ENCODE assay signal across 8 cellular contexts in genomic region chr21:28991861-28992525, GRCh38. TPM values are rescaled to one million over a fixed set of nuclear protein-coding genes. Genes with fewer than 3 reads are reported as not detected.
DNase-seq lines count a peak whose midpoint lies in the region; ATAC-seq lines count a peak whose summit lies in the region.

No MANE protein-coding gene starts in this region.

- peak overlapping the region; percentile 95 for H3K27ac Mint-ChIP-seq in activated T-helper 2 cell treated with anti-CD3 and anti-CD28 coated beads, Interferon-gamma antibody, Interleukin-2, Interleukin-4, amounts not matched to agents 10 μg/mL and 5 μg/mL and 100 μg/mL, durations not matched to agents 14 hours and 24 hours and 36 hours
- peak overlapping the region; percentile 97 for H3K27ac Mint-ChIP-seq in stimulated activated effector memory CD8-positive, alpha-beta T cell treated with anti-CD3 and anti-CD28 coated beads, Interleukin-12 subunit alpha, Interleukin-12 subunit beta, amount 100 ng/mL, for 72 hours

- no peaks in the 10 kb centered on the region for H3K36me3 ChIP-seq in iPS-15b (ENCODE audit: control insufficient read depth, insufficient read depth, low read length)

- peaks cover 3% of the 10 kb centered on the region for H3K4me1 ChIP-seq in iPS-15b (ENCODE audit: control insufficient read depth, insufficient read depth, low read length)

- H3K9me3 Mint-ChIP-seq in activated T-helper 2 cell treated with anti-CD3 and anti-CD28 coated beads, Interferon-gamma antibody, Interleukin-2, Interleukin-4, amounts not matched to agents 10 μg/mL and 5 μg/mL and 100 μg/mL, durations not matched to agents 14 hours and 24 hours and 36 hours, result no peaks in the 10 kb centered on the region
- H3K9me3 Mint-ChIP-seq in stimulated activated effector memory CD8-positive, alpha-beta T cell treated with anti-CD3 and anti-CD28 coated beads, Interleukin-12 subunit alpha, Interleukin-12 subunit beta, amount 100 ng/mL, for 72 hours, result no peaks in the 10 kb centered on the region

- no peaks in the 10 kb centered on the region for H3K27me3 Mint-ChIP-seq in activated T-helper 2 cell treated with anti-CD3 and anti-CD28 coated beads, Interferon-gamma antibody, Interleukin-2, Interleukin-4, amounts not matched to agents 10 μg/mL and 5 μg/mL and 100 μg/mL, durations not matched to agents 14 hours and 24 hours and 36 hours (ENCODE audit: low read depth)

- intact Hi-C loops in activated T-helper 2 cell treated with anti-CD3 and anti-CD28 coated beads, Interferon-gamma antibody, Interleukin-2, Interleukin-4, amounts not matched to agents 10 μg/mL and 5 μg/mL and 100 μg/mL, durations not matched to agents 14 hours and 24 hours and 36 hours (cut with micrococcal nuclease), result loop anchor here (1.0 to 2.0 kb wide), 3 partner anchors 81 to 307 kb away; partner anchors contain the start of genes BACH1 and CCT8

- H3K36me3 Mint-ChIP-seq in activated T-helper 2 cell treated with anti-CD3 and anti-CD28 coated beads, Interferon-gamma antibody, Interleukin-2, Interleukin-4, amounts not matched to agents 10 μg/mL and 5 μg/mL and 100 μg/mL, durations not matched to agents 14 hours and 24 hours and 36 hours (ENCODE audit: low read depth), result peaks cover 11% of the 10 kb centered on the region
- H3K36me3 Mint-ChIP-seq in stimulated activated effector memory CD8-positive, alpha-beta T cell treated with anti-CD3 and anti-CD28 coated beads, Interleukin-12 subunit alpha, Interleukin-12 subunit beta, amount 100 ng/mL, for 72 hours, result peaks cover 42% of the 10 kb centered on the region

- peak overlapping the region; percentile 96 for H3K4me3 ChIP-seq in iPS-15b (ENCODE audit: low read depth, low read length)

- peak overlapping the region; percentile 92 for H3K9ac ChIP-seq in iPS-15b (ENCODE audit: low read depth, low read length)

- no peaks in the 10 kb centered on the region for H3K9me3 ChIP-seq in iPS-15b (ENCODE audit: control insufficient read depth, insufficient read depth, low read length)

- ATAC-seq in GM18498 (IDR thresholded peaks at IDR 0.05; ENCODE audit: unreplicated experiment) (peak; percentile 12), HG03439 (IDR thresholded peaks at IDR 0.05; ENCODE audit: unreplicated experiment) (peak; percentile 1), HG03378 (IDR thresholded peaks at IDR 0.05; ENCODE audit: unreplicated experiment) (no peak)
- no peak for ATAC-seq in stimulated activated effector memory CD8-positive, alpha-beta T cell treated with anti-CD3 and anti-CD28 coated beads, Interleukin-12 subunit alpha, Interleukin-12 subunit beta, amount 100 ng/mL, for 72 hours

- no peaks in the 10 kb centered on the region for H3K27me3 ChIP-seq in iPS-15b (ENCODE audit: control insufficient read depth, insufficient read depth, low read length)

- DNase-seq in activated T-helper 2 cell treated with anti-CD3 and anti-CD28 coated beads, Interferon-gamma antibody, Interleukin-2, Interleukin-4, amounts not matched to agents 10 μg/mL and 5 μg/mL and 100 μg/mL, durations not matched to agents 14 hours and 24 hours and 36 hours (ENCODE audit: low spot score), result no peak
- DNase-seq in stimulated activated effector memory CD8-positive, alpha-beta T cell treated with anti-CD3 and anti-CD28 coated beads, Interleukin-12 subunit alpha, Interleukin-12 subunit beta, amount 100 ng/mL, for 72 hours (ENCODE audit: low spot score in 2 of 2), result no peak
- DNase-seq in T-helper 9 cell, result no peak
- DNase-seq in NCI-H774 (lab: John Stamatoyannopoulos, UW), result no peak

- peaks cover 30% of the 10 kb centered on the region for H3K4me1 Mint-ChIP-seq in activated T-helper 2 cell treated with anti-CD3 and anti-CD28 coated beads, Interferon-gamma antibody, Interleukin-2, Interleukin-4, amounts not matched to agents 10 μg/mL and 5 μg/mL and 100 μg/mL, durations not matched to agents 14 hours and 24 hours and 36 hours (ENCODE audit: low read depth)
- H3K4me1 Mint-ChIP-seq in stimulated activated effector memory CD8-positive, alpha-beta T cell treated with anti-CD3 and anti-CD28 coated beads, Interleukin-12 subunit alpha, Interleukin-12 subunit beta, amount 100 ng/mL, for 72 hours, result peaks cover 46% of the 10 kb centered on the region

- H3K4me3 Mint-ChIP-seq in activated T-helper 2 cell treated with anti-CD3 and anti-CD28 coated beads, Interferon-gamma antibody, Interleukin-2, Interleukin-4, amounts not matched to agents 10 μg/mL and 5 μg/mL and 100 μg/mL, durations not matched to agents 14 hours and 24 hours and 36 hours (ENCODE audit: low read depth), result peak overlapping the region; percentile 95
- peak overlapping the region; percentile 93 for H3K4me3 Mint-ChIP-seq in stimulated activated effector memory CD8-positive, alpha-beta T cell treated with anti-CD3 and anti-CD28 coated beads, Interleukin-12 subunit alpha, Interleukin-12 subunit beta, amount 100 ng/mL, for 72 hours

RNA-seq across cellular contexts. Expression of gene LTN1, which starts 0.7 kb away (rescaled TPM):
- 24.9 and 27.5 TPM in 2 replicates for total RNA-seq in activated T-helper 2 cell treated with anti-CD3 and anti-CD28 coated beads, Interferon-gamma antibody, Interleukin-2, Interleukin-4, amounts not matched to agents 10 μg/mL and 5 μg/mL and 100 μg/mL, durations not matched to agents 14 hours and 24 hours and 36 hours

RNA-seq across cellular contexts. Expression of gene RWDD2B, which starts 27.2 kb away (rescaled TPM):
- total RNA-seq in activated T-helper 2 cell treated with anti-CD3 and anti-CD28 coated beads, Interferon-gamma antibody, Interleukin-2, Interleukin-4, amounts not matched to agents 10 μg/mL and 5 μg/mL and 100 μg/mL, durations not matched to agents 14 hours and 24 hours and 36 hours, result 9.2 and 9.4 TPM in 2 replicates

RNA-seq across cellular contexts. Expression of gene USP16, which starts 32.5 kb away (rescaled TPM):
- total RNA-seq in activated T-helper 2 cell treated with anti-CD3 and anti-CD28 coated beads, Interferon-gamma antibody, Interleukin-2, Interleukin-4, amounts not matched to agents 10 μg/mL and 5 μg/mL and 100 μg/mL, durations not matched to agents 14 hours and 24 hours and 36 hours, result 40.9 and 44.1 TPM in 2 replicates

Comparison
In these comparisons a context has a peak if more than half of its experiments do, and no peak if none do; other contexts are left out.
1. ATAC-seq: peak in GM18498 (single experiment) and HG03439 (single experiment); none in stimulated activated effector memory CD8-positive, alpha-beta T cell treated with anti-CD3 and anti-CD28 coated beads, Interleukin-12 subunit alpha, Interleukin-12 subunit beta, amount 100 ng/mL, for 72 hours (single experiment) and HG03378 (single experiment).